ENCODE assay signal across 11 cellular contexts in the genomic region with DNA sequence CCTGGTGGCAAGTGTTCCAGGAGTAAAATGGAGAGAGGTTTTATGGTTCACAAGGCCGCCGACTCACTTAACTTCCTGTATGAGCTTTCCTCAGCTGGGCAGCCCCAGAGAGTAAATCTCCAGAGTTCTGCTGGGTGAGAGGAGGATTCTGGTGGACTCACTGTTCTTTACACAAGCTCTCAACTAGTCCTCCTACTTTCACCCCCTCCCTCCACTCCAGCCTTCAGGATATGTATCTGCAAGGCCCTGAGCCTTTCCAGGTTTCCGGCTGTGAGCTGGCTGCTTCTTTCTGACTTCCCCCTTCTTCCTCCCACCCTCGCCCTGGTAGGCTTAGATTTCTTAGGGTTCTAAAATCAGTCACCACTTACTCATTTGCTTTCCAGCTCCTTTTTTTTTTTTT. TPM values are rescaled to one million over a fixed set of nuclear protein-coding genes. Genes with fewer than 3 reads are reported as not detected.
DNase-seq lines count a peak whose midpoint lies in the region; ATAC-seq and TF ChIP-seq lines count a peak whose summit lies in the region.
"Had no signal": no experiment of that assay in that cellular context is flagged by ENCODE, and none has a peak within 500 bp of the region (broad histone marks: within the 10 kb centered on the region; RNA-seq: fewer than 3 reads in every experiment).

No MANE protein-coding gene starts in this region.

- H3K36me3 Mint-ChIP-seq in activated CD4-positive, alpha-beta T cell treated with anti-CD3 and anti-CD28 coated beads for 36 hours (ENCODE audit: low read depth): no peaks in the 10 kb centered on the region
- peaks cover 2% of the 10 kb centered on the region for H3K36me3 Mint-ChIP-seq in IgD-negative memory B cell
- no peaks in the 10 kb centered on the region for H3K36me3 Mint-ChIP-seq in type B pancreatic cell

- H3K9me3 Mint-ChIP-seq in activated CD4-positive, alpha-beta T cell treated with anti-CD3 and anti-CD28 coated beads for 36 hours (ENCODE audit: low read depth): no peaks in the 10 kb centered on the region
- H3K9me3 Mint-ChIP-seq in IgD-negative memory B cell: no peaks in the 10 kb centered on the region
- no peaks in the 10 kb centered on the region for H3K9me3 Mint-ChIP-seq in type B pancreatic cell

- no peak overlapping the region for H3K27ac Mint-ChIP-seq in activated CD4-positive, alpha-beta T cell treated with anti-CD3 and anti-CD28 coated beads for 36 hours
- H3K27ac Mint-ChIP-seq in IgD-negative memory B cell (peak overlapping the region; percentile 80 to 93 (median 92)), type B pancreatic cell (no peak overlapping the region)

- TF ChIP-seq CTCF in astrocyte of the spinal cord (IDR thresholded peaks at IDR 0.05; ENCODE audit: low read depth, low read length): no peak
- no peak for TF ChIP-seq CTCF in type B pancreatic cell (conservative IDR thresholded peaks at IDR 0.05)

- peak; percentile 55 for ATAC-seq in activated CD4-positive, alpha-beta T cell treated with anti-CD3 and anti-CD28 coated beads for 36 hours
- ATAC-seq in HG03175 (IDR thresholded peaks at IDR 0.05; ENCODE audit: unreplicated experiment): no peak
- ATAC-seq: A549, pancreas had no signal

- intact Hi-C loops in activated CD4-positive, alpha-beta T cell treated with anti-CD3 and anti-CD28 coated beads for 36 hours (cut with DNase I, micrococcal nuclease): no loop called here
- intact Hi-C loops in posterior cingulate gyrus (cut with DNase I): no loop called here

- no peak overlapping the region for H3K4me3 Mint-ChIP-seq in activated CD4-positive, alpha-beta T cell treated with anti-CD3 and anti-CD28 coated beads for 36 hours
- H3K4me3 Mint-ChIP-seq in IgD-negative memory B cell: peak overlapping the region; percentile 78 to 90 (median 84)
- no peak overlapping the region for H3K4me3 Mint-ChIP-seq in type B pancreatic cell

- H3K27me3 Mint-ChIP-seq in activated CD4-positive, alpha-beta T cell treated with anti-CD3 and anti-CD28 coated beads for 36 hours: no peaks in the 10 kb centered on the region
- H3K27me3 Mint-ChIP-seq in IgD-negative memory B cell (no peaks in the 10 kb centered on the region), type B pancreatic cell (no peaks in the 10 kb centered on the region)

- DNase-seq in activated CD4-positive, alpha-beta T cell treated with anti-CD3 and anti-CD28 coated beads for 36 hours: peak; percentile 40
- no peak for DNase-seq in activated CD4-positive, alpha-beta T cell treated with anti-CD3 and anti-CD28 coated beads, Interleukin-2, amount 50 U/mL, for 4 hours
- DNase-seq in astrocyte of the spinal cord (ENCODE audit: low read depth, low spot score) (peak; percentile 20), posterior cingulate gyrus (peak in 8 of 10 donors; percentile 11 to 87 (median 46)), epidermal melanocyte (ENCODE audit: insufficient read length, low spot score) (no peak), type B pancreatic cell (ENCODE audit: extremely low spot score, unreplicated experiment) (no peak)
- DNase-seq: NCI-H1694, pancreas had no signal

- POLR2A ChIA-PET in activated CD4-positive, alpha-beta T cell treated with anti-CD3 and anti-CD28 coated beads for 36 hours (lab: Charles Lee): no interaction called here

- CTCF ChIA-PET in activated CD4-positive, alpha-beta T cell treated with anti-CD3 and anti-CD28 coated beads for 36 hours (lab: Charles Lee): interaction anchor here (0.5 to 0.9 kb wide), 3 partner anchors 22 to 140 kb away, joined by 3 to 4 read pairs (median 3); no protein-coding TSS in a partner anchor

- peaks cover 12% of the 10 kb centered on the region for H3K4me1 Mint-ChIP-seq in activated CD4-positive, alpha-beta T cell treated with anti-CD3 and anti-CD28 coated beads for 36 hours
- H3K4me1 Mint-ChIP-seq in IgD-negative memory B cell (peaks cover 41 to 56% (median 45%) of the 10 kb centered on the region in 3 donors), type B pancreatic cell (ENCODE audit: unreplicated experiment) (no peaks in the 10 kb centered on the region)

- in situ Hi-C loops in astrocyte of the spinal cord (cut with HindIII; ENCODE audit: low sequenced_read_pairs): no loop called here

- no peak overlapping the region for H3K4me3 ChIP-seq in astrocyte of the spinal cord (ENCODE audit: low read depth, low read length)
- H3K4me3 ChIP-seq: A549, pancreas had no signal

RNA-seq across cellular contexts. Expression of a gene that starts 34.0 kb away (rescaled TPM):
- under 1 TPM; 0.16 to 0.30 TPM for total RNA-seq in activated CD4-positive, alpha-beta T cell treated with anti-CD3 and anti-CD28 coated beads for 36 hours
- polyA plus RNA-seq in IgD-negative memory B cell: 3.8 TPM
- total RNA-seq in type B pancreatic cell (ENCODE audit: low replicate concordance): 6.0 and 8.1 TPM in 2 replicates

Comparison
In these comparisons a context has a peak if more than half of its experiments do, and no peak if none do; other contexts are left out.
1. DNase-seq: peak in activated CD4-positive, alpha-beta T cell treated with anti-CD3 and anti-CD28 coated beads for 36 hours (single experiment), astrocyte of the spinal cord (single experiment) and posterior cingulate gyrus (8 of 10); none in activated CD4-positive, alpha-beta T cell treated with anti-CD3 and anti-CD28 coated beads, Interleukin-2, amount 50 U/mL, for 4 hours (0 of 2), epidermal melanocyte (single experiment) and type B pancreatic cell (single experiment).
2. H3K27ac Mint-ChIP-seq: peak in IgD-negative memory B cell (3 of 3); none in activated CD4-positive, alpha-beta T cell treated with anti-CD3 and anti-CD28 coated beads for 36 hours (single experiment) and type B pancreatic cell (single experiment).
3. H3K4me3 Mint-ChIP-seq: peak in IgD-negative memory B cell (4 of 4); none in activated CD4-positive, alpha-beta T cell treated with anti-CD3 and anti-CD28 coated beads for 36 hours (single experiment) and type B pancreatic cell (single experiment).